ENCODE assay signal across 1 cellular context in genomic region chr11:12989428-12990242, GRCh38.
TF ChIP-seq lines count a peak whose summit lies in the region.

No MANE protein-coding gene starts in this region.

TF ChIP-seq in H1, 55 proteins besides CTCF, POLR2A, EP300 and RAD21 (continued from another document):
- TF ChIP-seq CTBP2 (IDR thresholded peaks at IDR 0.05; ENCODE audit: borderline replicate concordance, insufficient read depth, insufficient read length, low read length) (no peak), NANOG (IDR thresholded peaks at IDR 0.05; ENCODE audit: insufficient read depth, low read depth, low read length, poor library complexity, severe bottlenecking) (no peak), ATF2 (IDR thresholded peaks at IDR 0.05; ENCODE audit: low read length) (no peak), NRF1 (IDR thresholded peaks at IDR 0.05; ENCODE audit: low read depth, low read length) (no peak), TEAD4 (IDR thresholded peaks at IDR 0.05; ENCODE audit: low read depth, low read length) (no peak), BRCA1 (IDR thresholded peaks at IDR 0.05; ENCODE audit: low read depth, low read length) (no peak), TBP (IDR thresholded peaks at IDR 0.05; ENCODE audit: low read depth, low read length) (no peak), E2F6 (IDR thresholded peaks at IDR 0.05) (no peak), ASH2L (IDR thresholded peaks at IDR 0.05; ENCODE audit: low read length) (no peak), EGR1 (IDR thresholded peaks at IDR 0.05; ENCODE audit: borderline replicate concordance, low read depth, low read length) (no peak), SP2 (IDR thresholded peaks at IDR 0.05; ENCODE audit: low read length) (no peak)
